15 cellular contexts compared by ENCODE assay signal in genomic region chr14:33946679-33947078, GRCh38. TPM values are rescaled to one million over a fixed set of nuclear protein-coding genes. Genes with fewer than 3 reads are reported as not detected.
DNase-seq lines count a peak whose midpoint lies in the region; ATAC-seq and TF ChIP-seq lines count a peak whose summit lies in the region.
"Had no signal": no experiment of that assay in that cellular context is flagged by ENCODE, and none has a peak within 500 bp of the region (broad histone marks: within the 10 kb centered on the region; RNA-seq: fewer than 3 reads in every experiment).

No MANE protein-coding gene starts in this region.

- no peaks in the 10 kb centered on the region for H3K9me3 Mint-ChIP-seq in activated naive CD8-positive, alpha-beta T cell treated with anti-CD3 and anti-CD28 coated beads, Interleukin-2, amount 10 ng/mL, durations not matched to agents 7 days and 5 days
- H3K9me3 Mint-ChIP-seq in activated naive CD8-positive, alpha-beta T cell treated with anti-CD3 and anti-CD28 coated beads for 36 hours: no peaks in the 10 kb centered on the region
- H3K9me3 Mint-ChIP-seq in activated T-helper 1 cell treated with anti-CD3 and anti-CD28 coated beads, Interleukin-12 subunit alpha, Interleukin-12 subunit beta, Interleukin-2, Interleukin-4 antibody, amounts not matched to agents 30 ng/mL and 10 ng/mL and 1 ng/mL, durations not matched to agents 14 hours and 24 hours and 36 hours: no peaks in the 10 kb centered on the region
- H3K9me3 Mint-ChIP-seq in activated naive CD4-positive, alpha-beta T cell treated with anti-CD3 and anti-CD28 coated beads, Interleukin-2, amount 50 U/mL, for 72 hours: no peaks in the 10 kb centered on the region

- H3K79me2 ChIP-seq in mesendoderm (ENCODE audit: control insufficient read depth, insufficient read depth, low read length): peaks cover 77% of the 10 kb centered on the region

- intact Hi-C loops in activated T-helper 1 cell treated with anti-CD3 and anti-CD28 coated beads, Interleukin-12 subunit alpha, Interleukin-12 subunit beta, Interleukin-2, Interleukin-4 antibody, amounts not matched to agents 30 ng/mL and 10 ng/mL and 1 ng/mL, durations not matched to agents 14 hours and 24 hours and 36 hours (cut with micrococcal nuclease): loop anchor here (5.0 kb wide), 2 partner anchors 109 to 256 kb away; no protein-coding TSS in a partner anchor
- intact Hi-C loops in tibial artery (cut with DNase I; ENCODE audit: low total_unique reads): no loop called here

- peak overlapping the region; percentile 70 for H3K4me3 Mint-ChIP-seq in activated naive CD8-positive, alpha-beta T cell treated with anti-CD3 and anti-CD28 coated beads, Interleukin-2, amount 10 ng/mL, durations not matched to agents 7 days and 5 days
- H3K4me3 Mint-ChIP-seq in activated naive CD8-positive, alpha-beta T cell treated with anti-CD3 and anti-CD28 coated beads for 36 hours: no peak overlapping the region
- peak overlapping the region; percentile 73 for H3K4me3 Mint-ChIP-seq in activated T-helper 1 cell treated with anti-CD3 and anti-CD28 coated beads, Interleukin-12 subunit alpha, Interleukin-12 subunit beta, Interleukin-2, Interleukin-4 antibody, amounts not matched to agents 30 ng/mL and 10 ng/mL and 1 ng/mL, durations not matched to agents 14 hours and 24 hours and 36 hours

- whole genome bisulfite sequencing in mesendoderm (ENCODE audit: extremely low coverage, insufficient coverage, low lambda C conversion rate): no CpG with 5 or more reads among the region's 3 CpGs

- DNase-seq in activated naive CD8-positive, alpha-beta T cell treated with anti-CD3 and anti-CD28 coated beads, Interleukin-2, amount 10 ng/mL, durations not matched to agents 7 days and 5 days: no peak
- no peak for DNase-seq in activated naive CD8-positive, alpha-beta T cell treated with anti-CD3 and anti-CD28 coated beads for 36 hours
- DNase-seq in activated T-helper 1 cell treated with anti-CD3 and anti-CD28 coated beads, Interleukin-12 subunit alpha, Interleukin-12 subunit beta, Interleukin-2, Interleukin-4 antibody, amounts not matched to agents 30 ng/mL and 10 ng/mL and 1 ng/mL, durations not matched to agents 14 hours and 24 hours and 36 hours (ENCODE audit: low spot score): no peak
- DNase-seq in mesendoderm (no peak), tibial artery (no peak), DMS53 (lab: John Stamatoyannopoulos, UW) (no peak)
- no peak for DNase-seq in activated naive CD4-positive, alpha-beta T cell treated with anti-CD3 and anti-CD28 coated beads, Interleukin-2, amount 50 U/mL, for 72 hours (ENCODE audit: low spot score in 2 of 2)
- DNase-seq: Calu3, cerebellar nuclear complex, glutamatergic neuron, mucosa of descending colon, NCI-H1092 had no signal

- H3K9me3 ChIP-seq in tibial artery: no peaks in the 10 kb centered on the region
- H3K9me3 ChIP-seq: mucosa of descending colon had no signal

- H3K18ac ChIP-seq in mesendoderm (ENCODE audit: low read length): no peak overlapping the region

- H3K9ac ChIP-seq in mesendoderm (ENCODE audit: low read length): peak overlapping the region; percentile 8

- H3K27me3 Mint-ChIP-seq in activated naive CD8-positive, alpha-beta T cell treated with anti-CD3 and anti-CD28 coated beads, Interleukin-2, amount 10 ng/mL, durations not matched to agents 7 days and 5 days: peaks cover 56% of the 10 kb centered on the region
- peaks cover 47% of the 10 kb centered on the region for H3K27me3 Mint-ChIP-seq in activated naive CD8-positive, alpha-beta T cell treated with anti-CD3 and anti-CD28 coated beads for 36 hours
- peaks cover 20% of the 10 kb centered on the region for H3K27me3 Mint-ChIP-seq in activated T-helper 1 cell treated with anti-CD3 and anti-CD28 coated beads, Interleukin-12 subunit alpha, Interleukin-12 subunit beta, Interleukin-2, Interleukin-4 antibody, amounts not matched to agents 30 ng/mL and 10 ng/mL and 1 ng/mL, durations not matched to agents 14 hours and 24 hours and 36 hours (ENCODE audit: insufficient read depth)

- peaks cover 24% of the 10 kb centered on the region for H3K4me1 Mint-ChIP-seq in activated naive CD8-positive, alpha-beta T cell treated with anti-CD3 and anti-CD28 coated beads, Interleukin-2, amount 10 ng/mL, durations not matched to agents 7 days and 5 days
- H3K4me1 Mint-ChIP-seq in activated naive CD8-positive, alpha-beta T cell treated with anti-CD3 and anti-CD28 coated beads for 36 hours: peaks cover 3% of the 10 kb centered on the region
- peaks cover 75% of the 10 kb centered on the region for H3K4me1 Mint-ChIP-seq in activated T-helper 1 cell treated with anti-CD3 and anti-CD28 coated beads, Interleukin-12 subunit alpha, Interleukin-12 subunit beta, Interleukin-2, Interleukin-4 antibody, amounts not matched to agents 30 ng/mL and 10 ng/mL and 1 ng/mL, durations not matched to agents 14 hours and 24 hours and 36 hours (ENCODE audit: low read depth)

- no peak overlapping the region for H2AK5ac ChIP-seq in mesendoderm (ENCODE audit: low read length)

- peak overlapping the region; percentile 10 for H3K4me2 ChIP-seq in mesendoderm (ENCODE audit: low read length)

- TF ChIP-seq CTCF in tibial artery (IDR thresholded peaks at IDR 0.05): no peak

- peak; percentile 31 for ATAC-seq in activated naive CD8-positive, alpha-beta T cell treated with anti-CD3 and anti-CD28 coated beads, Interleukin-2, amount 10 ng/mL, durations not matched to agents 7 days and 5 days (ENCODE audit: low read depth)
- no peak for ATAC-seq in GM21367 (IDR thresholded peaks at IDR 0.05; ENCODE audit: unreplicated experiment)
- no peak for ATAC-seq in activated naive CD4-positive, alpha-beta T cell treated with anti-CD3 and anti-CD28 coated beads, Interleukin-2, amount 50 U/mL, for 72 hours
- ATAC-seq: mucosa of descending colon had no signal

- H3K4me3 ChIP-seq in mesendoderm (ENCODE audit: low read length) (no peak overlapping the region), tibial artery (peak overlapping the region; percentile 21 to 23)
- H3K4me3 ChIP-seq: mucosa of descending colon had no signal

- H3K79me1 ChIP-seq in mesendoderm (ENCODE audit: low read length): no peaks in the 10 kb centered on the region

- H3K36me3 ChIP-seq in mesendoderm (ENCODE audit: control insufficient read depth, insufficient read depth, low read length) (no peaks in the 10 kb centered on the region), tibial artery (no peaks in the 10 kb centered on the region)

- H3K56ac ChIP-seq in mesendoderm (ENCODE audit: low read length): no peak overlapping the region

- no peaks in the 10 kb centered on the region for H3K27me3 ChIP-seq in mesendoderm (ENCODE audit: insufficient read depth, low read length, poor library complexity)
- no peaks in the 10 kb centered on the region for H3K27me3 ChIP-seq in tibial artery

- no peak overlapping the region for H2BK15ac ChIP-seq in mesendoderm (replicated peaks; ENCODE audit: low read depth)

- H3K27ac ChIP-seq in mesendoderm (ENCODE audit: low read depth, low read length) (no peak overlapping the region), tibial artery (peak overlapping the region; percentile 61 to 89)
- H3K27ac ChIP-seq: epithelial cell of prostate had no signal

- H4K5ac ChIP-seq in mesendoderm (ENCODE audit: low read length): no peak overlapping the region

- H3K4me1 ChIP-seq in mesendoderm (ENCODE audit: control insufficient read depth, low read depth, low read length) (peaks cover 12% of the 10 kb centered on the region), tibial artery (peaks cover 0 to 63% (median 28%) of the 10 kb centered on the region in 4 donors)

- H3K27ac Mint-ChIP-seq in activated naive CD8-positive, alpha-beta T cell treated with anti-CD3 and anti-CD28 coated beads, Interleukin-2, amount 10 ng/mL, durations not matched to agents 7 days and 5 days: no peak overlapping the region
- no peak overlapping the region for H3K27ac Mint-ChIP-seq in activated naive CD8-positive, alpha-beta T cell treated with anti-CD3 and anti-CD28 coated beads for 36 hours
- no peak overlapping the region for H3K27ac Mint-ChIP-seq in activated T-helper 1 cell treated with anti-CD3 and anti-CD28 coated beads, Interleukin-12 subunit alpha, Interleukin-12 subunit beta, Interleukin-2, Interleukin-4 antibody, amounts not matched to agents 30 ng/mL and 10 ng/mL and 1 ng/mL, durations not matched to agents 14 hours and 24 hours and 36 hours
- no peak overlapping the region for H3K27ac Mint-ChIP-seq in activated naive CD4-positive, alpha-beta T cell treated with anti-CD3 and anti-CD28 coated beads, Interleukin-2, amount 50 U/mL, for 72 hours
- H3K27ac Mint-ChIP-seq: activated naive CD8-positive, alpha-beta T cell had no signal

- POLR2A ChIA-PET in activated naive CD8-positive, alpha-beta T cell treated with anti-CD3 and anti-CD28 coated beads, Interleukin-2, amount 10 ng/mL, durations not matched to agents 7 days and 5 days (lab: Charles Lee): no interaction called here

- peaks cover 9% of the 10 kb centered on the region for H3K36me3 Mint-ChIP-seq in activated naive CD8-positive, alpha-beta T cell treated with anti-CD3 and anti-CD28 coated beads, Interleukin-2, amount 10 ng/mL, durations not matched to agents 7 days and 5 days
- no peaks in the 10 kb centered on the region for H3K36me3 Mint-ChIP-seq in activated naive CD8-positive, alpha-beta T cell treated with anti-CD3 and anti-CD28 coated beads for 36 hours
- H3K36me3 Mint-ChIP-seq in activated T-helper 1 cell treated with anti-CD3 and anti-CD28 coated beads, Interleukin-12 subunit alpha, Interleukin-12 subunit beta, Interleukin-2, Interleukin-4 antibody, amounts not matched to agents 30 ng/mL and 10 ng/mL and 1 ng/mL, durations not matched to agents 14 hours and 24 hours and 36 hours (ENCODE audit: low read depth): peaks cover 36% of the 10 kb centered on the region
- H3K36me3 Mint-ChIP-seq in activated naive CD4-positive, alpha-beta T cell treated with anti-CD3 and anti-CD28 coated beads, Interleukin-2, amount 50 U/mL, for 72 hours: peaks cover 0 to 5% of the 10 kb centered on the region in 2 donors
- H3K36me3 Mint-ChIP-seq: activated naive CD8-positive, alpha-beta T cell had no signal

- H4K8ac ChIP-seq in mesendoderm (ENCODE audit: low read depth, low read length): no peak overlapping the region

- no peak overlapping the region for H2BK5ac ChIP-seq in mesendoderm (ENCODE audit: low read length)

- H2BK120ac ChIP-seq in mesendoderm (ENCODE audit: low read depth, low read length): no peak overlapping the region

- H3K4ac ChIP-seq in mesendoderm (ENCODE audit: low read depth, low read length): no peak overlapping the region

- no peak overlapping the region for H3K23ac ChIP-seq in mesendoderm (ENCODE audit: low read length)

RNA-seq across cellular contexts. Expression of gene EGLN3, which starts 4.2 kb away (rescaled TPM):
- total RNA-seq in activated naive CD8-positive, alpha-beta T cell treated with anti-CD3 and anti-CD28 coated beads, Interleukin-2, amount 10 ng/mL, durations not matched to agents 7 days and 5 days: 10 to 100 TPM; 12.8 to 14.4 TPM
- 1 to 10 TPM; 1.4 to 1.7 TPM for total RNA-seq in activated naive CD8-positive, alpha-beta T cell treated with anti-CD3 and anti-CD28 coated beads for 36 hours
- total RNA-seq in activated T-helper 1 cell treated with anti-CD3 and anti-CD28 coated beads, Interleukin-12 subunit alpha, Interleukin-12 subunit beta, Interleukin-2, Interleukin-4 antibody, amounts not matched to agents 30 ng/mL and 10 ng/mL and 1 ng/mL, durations not matched to agents 14 hours and 24 hours and 36 hours: 8.7 and 11.2 TPM in 2 replicates
- polyA plus RNA-seq in mesendoderm (2013, experiment 1 of 2): 24.2 TPM
- 24.5 TPM for polyA plus RNA-seq in mesendoderm (2013, experiment 2 of 2)
- 1 to 10 TPM in 1 of 2 donors, under 1 TPM in 1; 0.34 to 8.3 TPM for total RNA-seq in activated naive CD4-positive, alpha-beta T cell treated with anti-CD3 and anti-CD28 coated beads, Interleukin-2, amount 50 U/mL, for 72 hours
